ENCODE assay signal across 8 cellular contexts in the genomic region with DNA sequence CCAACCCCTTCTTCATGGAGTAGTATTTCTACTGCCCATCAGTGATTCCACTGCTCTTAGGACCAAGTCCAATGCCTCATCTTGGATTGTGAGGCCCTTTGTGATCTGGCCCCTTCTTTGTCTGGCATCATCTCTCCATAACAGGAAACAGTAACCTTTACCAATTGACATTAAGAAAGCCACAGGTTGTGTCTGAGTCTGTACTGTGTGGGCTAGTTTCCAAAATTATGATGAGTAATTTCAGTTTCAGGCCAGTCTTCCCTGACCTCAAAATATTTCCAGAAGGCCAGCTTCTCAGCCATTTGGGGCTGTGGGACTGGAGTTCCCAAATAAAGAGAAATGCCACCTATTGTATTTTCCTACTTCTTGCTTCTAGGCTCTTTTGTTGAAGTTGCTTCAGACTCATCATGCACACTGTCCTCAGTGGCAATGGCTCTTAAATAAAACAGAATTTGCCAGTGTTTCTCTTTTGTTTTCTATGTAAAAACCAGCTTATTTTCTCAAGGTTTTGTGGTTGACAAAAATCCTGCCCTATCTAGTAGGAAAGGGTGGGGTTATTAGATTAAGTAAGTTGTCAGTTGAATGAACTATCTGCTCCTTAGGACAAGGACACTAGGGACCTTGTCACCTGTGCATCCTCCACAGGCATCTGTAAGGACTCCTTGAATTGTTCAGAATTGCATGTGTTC. TPM values are rescaled to one million over a fixed set of nuclear protein-coding genes. Genes with fewer than 3 reads are reported as not detected.
A peak's percentile ranks its signal among the peaks of the same experiment; 100 is the strongest.
DNase-seq lines count a peak whose midpoint lies in the region; ATAC-seq and TF ChIP-seq lines count a peak whose summit lies in the region.

No MANE protein-coding gene starts in this region.

- POLR2A ChIA-PET in MCF 10A (lab: Yijun Ruan, JAX): no interaction called here
- POLR2A ChIA-PET in activated CD8-positive, alpha-beta T cell treated with anti-CD3 and anti-CD28 coated beads for 36 hours (lab: Charles Lee): no interaction called here

- H3K27me3 Mint-ChIP-seq in MCF 10A (ENCODE audit: insufficient read depth, unreplicated experiment): no peaks in the 10 kb centered on the region
- H3K27me3 Mint-ChIP-seq in activated CD8-positive, alpha-beta T cell treated with anti-CD3 and anti-CD28 coated beads for 36 hours: no peaks in the 10 kb centered on the region

- H3K36me3 Mint-ChIP-seq in MCF 10A (ENCODE audit: insufficient read depth, unreplicated experiment): no peaks in the 10 kb centered on the region
- H3K36me3 Mint-ChIP-seq in activated CD8-positive, alpha-beta T cell treated with anti-CD3 and anti-CD28 coated beads for 36 hours (ENCODE audit: low read depth): peaks cover 4% of the 10 kb centered on the region

- BruUV-seq in MCF 10A (replicated peaks; lab: Mats Ljungman, UMichigan): no TSS peak

- H3K4me3 Mint-ChIP-seq in MCF 10A (ENCODE audit: unreplicated experiment): no peak overlapping the region
- peak overlapping the region; percentile 26 for H3K4me3 Mint-ChIP-seq in activated CD8-positive, alpha-beta T cell treated with anti-CD3 and anti-CD28 coated beads for 36 hours

- ATAC-seq in HG02981 (IDR thresholded peaks at IDR 0.05; ENCODE audit: unreplicated experiment): peak; percentile 89
- peak; percentile 93 for ATAC-seq in activated CD8-positive, alpha-beta T cell treated with anti-CD3 and anti-CD28 coated beads for 36 hours
- peak; percentile 92 for ATAC-seq in stimulated activated naive CD8-positive, alpha-beta T cell treated with anti-CD3 and anti-CD28 coated beads, Interleukin-15, Interleukin-2, amounts not matched to agents 100 U/mL and 50 U/mL, for 24 hours

- H3K9me3 Mint-ChIP-seq in MCF 10A (ENCODE audit: unreplicated experiment): no peaks in the 10 kb centered on the region
- no peaks in the 10 kb centered on the region for H3K9me3 Mint-ChIP-seq in activated CD8-positive, alpha-beta T cell treated with anti-CD3 and anti-CD28 coated beads for 36 hours

- H3K4me3 ChIP-seq in breast epithelium: no peak overlapping the region

- no peaks in the 10 kb centered on the region for H3K36me3 ChIP-seq in breast epithelium

- TF ChIP-seq CTCF in MCF 10A (IDR thresholded peaks at IDR 0.05; ENCODE audit: unreplicated experiment): no peak
- no peak for TF ChIP-seq CTCF in breast epithelium (IDR thresholded peaks at IDR 0.05)
- no peak for TF ChIP-seq CTCF in activated CD8-positive, alpha-beta T cell treated with anti-CD3 and anti-CD28 coated beads for 36 hours (IDR thresholded peaks at IDR 0.05)

- no peak overlapping the region for H3K27ac Mint-ChIP-seq in MCF 10A (ENCODE audit: low read depth, unreplicated experiment)
- peak overlapping the region; percentile 97 for H3K27ac Mint-ChIP-seq in activated CD8-positive, alpha-beta T cell treated with anti-CD3 and anti-CD28 coated beads for 36 hours

- DNase-seq in MCF 10A (ENCODE audit: unreplicated experiment) (peak; percentile 76), breast epithelium (ENCODE audit: low spot score in 2 of 2) (no peak), DMS79 (lab: John Stamatoyannopoulos, UW) (no peak), 8988T (no peak)
- DNase-seq in activated CD8-positive, alpha-beta T cell treated with anti-CD3 and anti-CD28 coated beads for 36 hours: peak; percentile 24
- DNase-seq in stimulated activated naive CD8-positive, alpha-beta T cell treated with anti-CD3 and anti-CD28 coated beads, Interleukin-15, Interleukin-2, amounts not matched to agents 100 U/mL and 50 U/mL, for 24 hours: peak; percentile 29
- no peak for DNase-seq in activated effector memory CD4-positive, alpha-beta T cell treated with anti-CD3 and anti-CD28 coated beads, Interleukin-2, amount 50 U/mL, for 16 hours

- no peaks in the 10 kb centered on the region for H3K4me1 ChIP-seq in breast epithelium

- CTCF ChIA-PET in MCF 10A (lab: Yijun Ruan, JAX): interaction anchor here (0.9 kb wide), 1 partner anchor 23 kb away, joined by 3 read pairs; no protein-coding TSS in a partner anchor
- CTCF ChIA-PET in activated CD8-positive, alpha-beta T cell treated with anti-CD3 and anti-CD28 coated beads for 36 hours (lab: Charles Lee): interaction anchor here (4.2 to 7.8 kb wide), 2 partner anchors 14 to 93 kb away, joined by 19 to 76 read pairs; no protein-coding TSS in a partner anchor

- no peak for TF ChIP-seq POLR2A in breast epithelium (IDR thresholded peaks at IDR 0.05)

- H3K9me3 ChIP-seq in breast epithelium: no peaks in the 10 kb centered on the region

- intact Hi-C loops in MCF 10A (cut with micrococcal nuclease): no loop called here
- intact Hi-C loops in breast epithelium (cut with DNase I; ENCODE audit: low total_unique reads): loop anchor here (10.0 kb wide), 1 partner anchor 45 kb away; a partner anchor contains a TSS
- intact Hi-C loops in activated CD8-positive, alpha-beta T cell treated with anti-CD3 and anti-CD28 coated beads for 36 hours (cut with micrococcal nuclease): no loop called here

- H3K27me3 ChIP-seq in breast epithelium: no peaks in the 10 kb centered on the region

- peaks cover 18% of the 10 kb centered on the region for H3K4me1 Mint-ChIP-seq in MCF 10A (ENCODE audit: insufficient read depth, unreplicated experiment)
- peaks cover 53% of the 10 kb centered on the region for H3K4me1 Mint-ChIP-seq in activated CD8-positive, alpha-beta T cell treated with anti-CD3 and anti-CD28 coated beads for 36 hours (ENCODE audit: low read depth)

- H3K27ac ChIP-seq in breast epithelium: peak overlapping the region in 1 of 2 donors; percentile 25

RNA-seq across cellular contexts. Expression of a gene that starts 47.0 kb away (rescaled TPM):
- total RNA-seq in MCF 10A (2022) (not detected in 2 replicates), breast epithelium (1 to 10 TPM; 1.1 to 2.5 (median 1.6) TPM)
- not detected for total RNA-seq in activated CD8-positive, alpha-beta T cell treated with anti-CD3 and anti-CD28 coated beads for 36 hours

Comparison
In these comparisons a context has a peak if more than half of its experiments do, and no peak if none do; other contexts are left out.
1. DNase-seq: peak in MCF 10A (single experiment), activated CD8-positive, alpha-beta T cell treated with anti-CD3 and anti-CD28 coated beads for 36 hours (single experiment) and stimulated activated naive CD8-positive, alpha-beta T cell treated with anti-CD3 and anti-CD28 coated beads, Interleukin-15, Interleukin-2, amounts not matched to agents 100 U/mL and 50 U/mL, for 24 hours (single experiment); none in breast epithelium (0 of 2), DMS79 (single experiment), activated effector memory CD4-positive, alpha-beta T cell treated with anti-CD3 and anti-CD28 coated beads, Interleukin-2, amount 50 U/mL, for 16 hours (single experiment) and 8988T (single experiment).
2. Peak in every context shown above with its lines, with median percentiles within 50 percentile points of each other: ATAC-seq.